Comparison of ENCODE assay signal across 12 cellular contexts in the genomic region with DNA sequence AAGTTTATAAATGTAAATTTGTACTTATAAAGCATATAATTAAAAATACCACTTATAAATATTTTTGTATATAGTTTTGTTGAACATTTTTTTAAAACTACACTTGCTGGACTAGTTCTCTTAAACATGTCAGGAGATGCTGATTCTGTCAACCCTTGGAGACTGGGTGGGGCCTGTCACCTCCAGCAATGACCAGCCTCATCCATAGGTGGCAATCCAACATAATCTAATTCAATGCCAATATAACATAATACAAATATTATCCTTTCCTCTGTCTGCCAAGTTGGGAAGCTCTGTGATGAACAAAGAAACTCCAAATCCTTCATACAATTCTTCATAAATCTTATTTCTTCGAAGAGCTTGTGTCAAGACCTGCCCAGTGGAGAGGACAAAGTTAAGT.
DNase-seq lines count a peak whose midpoint lies in the region; ATAC-seq, FAIRE-seq and TF ChIP-seq lines count a peak whose summit lies in the region.
"Had no signal": no experiment of that assay in that cellular context is flagged by ENCODE, and none has a peak within 500 bp of the region (broad histone marks: within the 10 kb centered on the region; RNA-seq: fewer than 3 reads in every experiment).

No MANE protein-coding gene starts in this region.

- peaks cover 36% of the 10 kb centered on the region for H3K36me3 Mint-ChIP-seq in activated naive CD4-positive, alpha-beta T cell treated with anti-CD3 and anti-CD28 coated beads, Interleukin-2, amount 10 ng/mL, durations not matched to agents 7 days and 5 days

- H3F3A ChIP-seq in MM.1S (ENCODE audit: insufficient read depth, low read length), result no peaks in the 10 kb centered on the region

- no peak overlapping the region for H3K4me3 Mint-ChIP-seq in activated naive CD4-positive, alpha-beta T cell treated with anti-CD3 and anti-CD28 coated beads, Interleukin-2, amount 10 ng/mL, durations not matched to agents 7 days and 5 days
- H3K4me3 Mint-ChIP-seq: brain, neural crest cell had no signal

- TF ChIP-seq CTCF in MM.1S (IDR thresholded peaks at IDR 0.05; ENCODE audit: low read length), result peak; percentile 47
- TF ChIP-seq CTCF in GM12878 (IDR thresholded peaks at IDR 0.05 in 2 of 3, conservative IDR thresholded peaks at IDR 0.05 in 1 of 3; ENCODE audit: control insufficient read depth in 2 of 3, extremely low read depth in 1 of 3, insufficient read depth in 1 of 3, low read depth in 3 of 3, low read length in 3 of 3), result peak; percentile 28 to 44 (median 39); a peak in 5 of 6 replicates

- no peak for FAIRE-seq in GM12878 (lab: Jason Lieb, UNC)

- no peak overlapping the region for H3K9ac ChIP-seq in MM.1S (ENCODE audit: low read length)
- H3K9ac ChIP-seq in GM12878 (ENCODE audit: control insufficient read depth, insufficient read depth, low read length), result no peak overlapping the region

- ATAC-seq in GM12878, result peak; percentile 53; the same call in 2 of the 3 replicates

- no peaks in the 10 kb centered on the region for H3K9me3 ChIP-seq in MM.1S (replicated peaks; ENCODE audit: insufficient read depth, low read length)
- no peaks in the 10 kb centered on the region for H3K9me3 ChIP-seq in GM12878 (replicated peaks; ENCODE audit: control insufficient read depth, insufficient read depth, low read length)
- H3K9me3 ChIP-seq: thoracic aorta had no signal

- peak; percentile 41 for DNase-seq in activated naive CD4-positive, alpha-beta T cell treated with anti-CD3 and anti-CD28 coated beads, Interleukin-2, amount 10 ng/mL, durations not matched to agents 7 days and 5 days
- no peak for DNase-seq in activated naive CD4-positive, alpha-beta T cell treated with anti-CD3 and anti-CD28 coated beads, Interleukin-2, amount 50 U/mL, for 16 hours
- DNase-seq in MM.1S, result peak; percentile 22
- no peak for DNase-seq in GM12878 (ENCODE audit: low read depth, low spot score)
- DNase-seq in stimulated activated naive CD4-positive, alpha-beta T cell treated with Interleukin-2 at 50 U/mL for 16 hours (lab: John Stamatoyannopoulos, UW), result peak; percentile 12
- DNase-seq in cerebellar nuclear complex (lab: John Stamatoyannopoulos, UW), result no peak
- DNase-seq in HPDE6-E6E7 (ENCODE audit: extremely low spot score), result no peak
- no peak for DNase-seq in stimulated activated CD4-positive, alpha-beta T cell treated with anti-CD3 and anti-CD28 coated beads, Interleukin-1b, Interleukin-23, amount 100 ng/mL, for 48 hours
- DNase-seq: NCI-H1092 had no signal

- H3K9me3 Mint-ChIP-seq in activated naive CD4-positive, alpha-beta T cell treated with anti-CD3 and anti-CD28 coated beads, Interleukin-2, amount 10 ng/mL, durations not matched to agents 7 days and 5 days, result no peaks in the 10 kb centered on the region
- H3K9me3 Mint-ChIP-seq: brain had no signal

- H3K4me1 ChIP-seq in MM.1S (ENCODE audit: low read length) (peaks cover 44% of the 10 kb centered on the region), GM12878 (ENCODE audit: control insufficient read depth, insufficient read depth, low read length) (no peaks in the 10 kb centered on the region)

- POLR2A ChIA-PET in GM12878 (lab: Charles Lee), result no interaction called here

- H4K20me1 ChIP-seq in MM.1S (ENCODE audit: insufficient read depth, low read length) (no peaks in the 10 kb centered on the region), GM12878 (ENCODE audit: control insufficient read depth, insufficient read depth) (no peaks in the 10 kb centered on the region)

- H3K79me2 ChIP-seq in MM.1S (ENCODE audit: low read length) (peaks cover 21% of the 10 kb centered on the region), GM12878 (ENCODE audit: control insufficient read depth, insufficient read depth, low read length) (no peaks in the 10 kb centered on the region)

- no peaks in the 10 kb centered on the region for H3K27me3 Mint-ChIP-seq in activated naive CD4-positive, alpha-beta T cell treated with anti-CD3 and anti-CD28 coated beads, Interleukin-2, amount 10 ng/mL, durations not matched to agents 7 days and 5 days

- H3K27ac ChIP-seq in MM.1S (ENCODE audit: low read length), result no peak overlapping the region
- H3K27ac ChIP-seq in GM12878 (ENCODE audit: control insufficient read depth, insufficient read depth), result no peak overlapping the region
- H3K27ac ChIP-seq: thoracic aorta had no signal

- RAD21 ChIA-PET in GM12878 (lab: Charles Lee; ENCODE audit: unreplicated experiment), result interaction anchor here (0.9 to 1.6 kb wide), 2 partner anchors 10 to 617 kb away, joined by 3 to 4 read pairs; no protein-coding TSS in a partner anchor

- no peak overlapping the region for H3K27ac Mint-ChIP-seq in activated naive CD4-positive, alpha-beta T cell treated with anti-CD3 and anti-CD28 coated beads, Interleukin-2, amount 10 ng/mL, durations not matched to agents 7 days and 5 days

- peaks cover 27% of the 10 kb centered on the region for H3K4me1 Mint-ChIP-seq in activated naive CD4-positive, alpha-beta T cell treated with anti-CD3 and anti-CD28 coated beads, Interleukin-2, amount 10 ng/mL, durations not matched to agents 7 days and 5 days

- BruUV-seq in GM12878 (replicated peaks; lab: Mats Ljungman, UMichigan), result no TSS peak

- no peak overlapping the region for H3K4me2 ChIP-seq in MM.1S (ENCODE audit: low read depth, low read length)
- H3K4me2 ChIP-seq in GM12878 (ENCODE audit: control insufficient read depth, insufficient read depth), result no peak overlapping the region

- H2AFZ ChIP-seq in MM.1S (ENCODE audit: low read length), result no peak overlapping the region
- H2AFZ ChIP-seq in GM12878 (ENCODE audit: control insufficient read depth, low read depth, low read length), result no peak overlapping the region

- H3K36me3 ChIP-seq in MM.1S (replicated peaks; ENCODE audit: insufficient read depth, low read length) (no peaks in the 10 kb centered on the region), GM12878 (ENCODE audit: control insufficient read depth in 2 of 2, insufficient read depth in 2 of 2, low read length in 1 of 2) (no peaks in the 10 kb centered on the region)
- H3K36me3 ChIP-seq: thoracic aorta had no signal

- in situ Hi-C loops in GM12878 (cut with MboI), result no loop called here

- no peaks in the 10 kb centered on the region for H3K9me2 ChIP-seq in MM.1S (replicated peaks; ENCODE audit: insufficient read depth, low read length)

- intact Hi-C loops in GM12878 (cut with micrococcal nuclease; ENCODE audit: unreplicated experiment), result no loop called here

- TF ChIP-seq EP300 in GM12878 (IDR thresholded peaks at IDR 0.05; ENCODE audit: borderline replicate concordance in 1 of 2, control insufficient read depth in 1 of 2, low read depth in 2 of 2, low read length in 2 of 2), result no peak

- no peaks in the 10 kb centered on the region for H3K27me3 ChIP-seq in MM.1S (replicated peaks; ENCODE audit: insufficient read depth, low read length)
- H3K27me3 ChIP-seq in GM12878 (replicated peaks in 1 of 2; ENCODE audit: control insufficient read depth in 2 of 2, insufficient read depth in 2 of 2, low read length in 1 of 2), result no peaks in the 10 kb centered on the region

- H3K4me3 ChIP-seq in MM.1S (ENCODE audit: low read length) (no peak overlapping the region), GM12878 (no peak overlapping the region)
- H3K4me3 ChIP-seq: thoracic aorta had no signal

- TF ChIP-seq POLR2A in GM12878 (IDR thresholded peaks at IDR 0.05; ENCODE audit: low read depth, low read length), result no peak

- 0% methylated on average over 1 of the region's 1 CpG for WGBS in GM12878 (ENCODE audit: insufficient coverage, insufficient replicate concordance, low lambda C conversion rate, missing lambda C conversion rate)

- peak; percentile 42; the same call in 1 of the 2 replicates for TF ChIP-seq RAD21 in GM12878 (IDR thresholded peaks at IDR 0.05; ENCODE audit: insufficient read depth, low read depth, low read length)

- SMC1A ChIA-PET in GM12878 (lab: Charles Lee; ENCODE audit: uncharacterized antibody, unreplicated experiment), result interaction anchor here (1.7 kb wide), 1 partner anchor 30 kb away, joined by 8 read pairs; no protein-coding TSS in a partner anchor

- CTCF ChIA-PET in activated naive CD4-positive, alpha-beta T cell treated with anti-CD3 and anti-CD28 coated beads, Interleukin-2, amount 10 ng/mL, durations not matched to agents 7 days and 5 days (lab: Charles Lee), result interaction anchor here (0.9 to 1.8 kb wide), 8 partner anchors 29 to 710 kb away, joined by 3 to 8 read pairs (median 4); no protein-coding TSS in a partner anchor
- CTCF ChIA-PET in GM12878 (lab: Yijun Ruan, JAX), result interaction anchor here (0.6 to 2.3 kb wide), 11 partner anchors 10 to 711 kb away, joined by 3 to 8 read pairs (median 4); no protein-coding TSS in a partner anchor

TF ChIP-seq in GM12878, 131 proteins besides CTCF, POLR2A, EP300 and RAD21 (continues in another document):
- TF ChIP-seq, protein P1, sequence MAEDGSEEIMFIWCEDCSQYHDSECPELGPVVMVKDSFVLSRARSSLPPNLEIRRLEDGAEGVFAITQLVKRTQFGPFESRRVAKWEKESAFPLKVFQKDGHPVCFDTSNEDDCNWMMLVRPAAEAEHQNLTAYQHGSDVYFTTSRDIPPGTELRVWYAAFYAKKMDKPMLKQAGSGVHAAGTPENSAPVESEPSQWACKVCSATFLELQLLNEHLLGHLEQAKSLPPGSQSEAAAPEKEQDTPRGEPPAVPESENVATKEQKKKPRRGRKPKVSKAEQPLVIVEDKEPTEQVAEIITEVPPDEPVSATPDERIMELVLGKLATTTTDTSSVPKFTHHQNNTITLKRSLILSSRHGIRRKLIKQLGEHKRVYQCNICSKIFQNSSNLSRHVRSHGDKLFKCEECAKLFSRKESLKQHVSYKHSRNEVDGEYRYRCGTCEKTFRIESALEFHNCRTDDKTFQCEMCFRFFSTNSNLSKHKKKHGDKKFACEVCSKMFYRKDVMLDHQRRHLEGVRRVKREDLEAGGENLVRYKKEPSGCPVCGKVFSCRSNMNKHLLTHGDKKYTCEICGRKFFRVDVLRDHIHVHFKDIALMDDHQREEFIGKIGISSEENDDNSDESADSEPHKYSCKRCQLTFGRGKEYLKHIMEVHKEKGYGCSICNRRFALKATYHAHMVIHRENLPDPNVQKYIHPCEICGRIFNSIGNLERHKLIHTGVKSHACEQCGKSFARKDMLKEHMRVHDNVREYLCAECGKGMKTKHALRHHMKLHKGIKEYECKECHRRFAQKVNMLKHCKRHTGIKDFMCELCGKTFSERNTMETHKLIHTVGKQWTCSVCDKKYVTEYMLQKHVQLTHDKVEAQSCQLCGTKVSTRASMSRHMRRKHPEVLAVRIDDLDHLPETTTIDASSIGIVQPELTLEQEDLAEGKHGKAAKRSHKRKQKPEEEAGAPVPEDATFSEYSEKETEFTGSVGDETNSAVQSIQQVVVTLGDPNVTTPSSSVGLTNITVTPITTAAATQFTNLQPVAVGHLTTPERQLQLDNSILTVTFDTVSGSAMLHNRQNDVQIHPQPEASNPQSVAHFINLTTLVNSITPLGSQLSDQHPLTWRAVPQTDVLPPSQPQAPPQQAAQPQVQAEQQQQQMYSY (CRISPR knock-in tag; IDR thresholded peaks at IDR 0.05), result no peak

Comparison
In these comparisons a context has a peak if more than half of its experiments do, and no peak if none do; other contexts are left out.
1. DNase-seq: peak in activated naive CD4-positive, alpha-beta T cell treated with anti-CD3 and anti-CD28 coated beads, Interleukin-2, amount 10 ng/mL, durations not matched to agents 7 days and 5 days (single experiment), MM.1S (single experiment) and stimulated activated naive CD4-positive, alpha-beta T cell treated with Interleukin-2 at 50 U/mL for 16 hours (single experiment); none in activated naive CD4-positive, alpha-beta T cell treated with anti-CD3 and anti-CD28 coated beads, Interleukin-2, amount 50 U/mL, for 16 hours (single experiment), GM12878 (single experiment), cerebellar nuclear complex (0 of 2), HPDE6-E6E7 (single experiment) and stimulated activated CD4-positive, alpha-beta T cell treated with anti-CD3 and anti-CD28 coated beads, Interleukin-1b, Interleukin-23, amount 100 ng/mL, for 48 hours (single experiment).